Comparison of ENCODE assay signal across 22 cellular contexts in the genomic region with DNA sequence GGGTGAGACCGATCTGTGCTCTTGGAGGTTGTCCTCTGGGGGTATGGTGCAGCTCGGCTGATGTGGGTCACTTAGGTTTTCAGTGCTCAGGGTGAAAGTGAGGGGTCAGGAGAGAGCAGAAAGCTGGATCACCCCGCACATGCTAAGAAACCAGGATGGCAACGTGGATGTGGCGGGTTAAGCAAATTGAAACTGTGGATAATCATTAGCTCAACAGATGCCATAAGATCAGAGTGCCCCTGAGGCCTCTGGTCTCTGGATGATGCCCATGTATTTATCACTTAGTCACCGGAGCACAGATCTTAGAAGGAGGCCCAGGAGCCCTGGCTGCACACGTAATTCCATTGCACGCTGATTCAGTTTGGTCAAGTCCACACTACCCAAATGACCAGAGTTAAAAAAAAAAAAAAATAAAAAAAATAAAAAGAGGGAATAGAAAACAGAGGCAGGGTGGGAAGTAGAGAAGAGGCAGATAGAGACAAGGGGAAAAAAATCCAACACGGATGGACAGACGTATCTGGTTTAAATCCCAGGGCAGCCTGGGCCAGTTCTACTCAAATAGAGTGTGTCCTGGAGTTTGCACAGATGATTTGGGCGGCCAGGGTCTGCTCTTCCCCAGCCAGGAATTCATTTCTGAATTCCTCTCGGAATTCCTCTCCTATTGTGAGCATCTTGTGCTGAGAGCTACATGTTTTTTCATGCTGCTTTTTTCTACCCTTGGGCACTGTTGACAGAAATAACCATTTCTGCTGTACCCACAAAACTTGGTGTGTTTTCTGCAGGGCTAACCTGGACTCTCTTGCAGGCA.
DNase-seq lines count a peak whose midpoint lies in the region; ATAC-seq lines count a peak whose summit lies in the region.
"Had no signal": no experiment of that assay in that cellular context is flagged by ENCODE, and none has a peak within 500 bp of the region (broad histone marks: within the 10 kb centered on the region; RNA-seq: fewer than 3 reads in every experiment).

No MANE protein-coding gene starts in this region.

- H3K79me1 ChIP-seq in neuronal stem cell (ENCODE audit: low read depth, low read length): no peaks in the 10 kb centered on the region

- no peak overlapping the region for H2BK120ac ChIP-seq in neuronal stem cell (ENCODE audit: low read depth, low read length)

- no peak overlapping the region for H2AFZ ChIP-seq in neuronal stem cell (ENCODE audit: low read length)

- H3K14ac ChIP-seq in neuronal stem cell (ENCODE audit: low read length): no peak overlapping the region

- in situ Hi-C loops in Caki2 (cut with HindIII; ENCODE audit: low pct_unique_long_range_greater_than_20kb, low sequenced_read_pairs): no loop called here

- peak; percentile 52 for DNase-seq in Caki2 (ENCODE audit: low read depth)
- DNase-seq in SK-N-MC (ENCODE audit: low read depth, low spot score): no peak
- DNase-seq in kidney tubule cell (ENCODE audit: low spot score): peak; percentile 83
- DNase-seq in neuronal stem cell (ENCODE audit: low spot score): peak; percentile 15
- DNase-seq in nucleus accumbens (lab: John Stamatoyannopoulos, UW): no peak
- DNase-seq: activated CD4-positive, CD25-positive, alpha-beta regulatory T cell; activated naive CD4-positive, alpha-beta T cell treated with anti-CD3 and anti-CD28 coated beads, Interleukin-2, amount 50 U/mL, for 16 hours; activated T-cell treated with anti-CD3 and anti-CD28 coated beads, Interleukin-2, amount 50 U/mL, for 48 hours; EL; heart left ventricle; left ventricle myocardium superior; MM.1S; NCI-H1436 treated with DMSO at 0.1 percent for 48 hours; NCI-H526; stomach; transverse colon had no signal

- H2AK5ac ChIP-seq in neuronal stem cell (ENCODE audit: low read depth, low read length): no peak overlapping the region

- H3K9ac ChIP-seq in SK-N-MC (ENCODE audit: insufficient read length): no peak overlapping the region
- H3K9ac ChIP-seq in neuronal stem cell (ENCODE audit: low read depth, low read length, poor library complexity): no peak overlapping the region

- H3K4me1 ChIP-seq in neuronal stem cell (ENCODE audit: control insufficient read depth in 2 of 2, insufficient read depth in 1 of 2, low read depth in 1 of 2, low read length in 2 of 2): peaks cover 6 to 12% of the 10 kb centered on the region in 2 donors
- H3K4me1 ChIP-seq: heart left ventricle, right atrium auricular region, stomach, transverse colon had no signal

- H4K91ac ChIP-seq in neuronal stem cell (ENCODE audit: low read depth, low read length, poor library complexity): no peak overlapping the region

- H3K4me3 ChIP-seq in SK-N-MC: no peak overlapping the region
- no peak overlapping the region for H3K4me3 ChIP-seq in neuronal stem cell (ENCODE audit: low read length in 2 of 2)
- H3K4me3 ChIP-seq: heart left ventricle, K562, right atrium auricular region, stomach, transverse colon had no signal

- H3K18ac ChIP-seq in neuronal stem cell (ENCODE audit: low read length): no peak overlapping the region

- H3K27ac ChIP-seq in SK-N-MC (peak overlapping the region; percentile 59; the same call in 1 of the 2 replicates), neuronal stem cell (replicated peaks; ENCODE audit: low read length) (no peak overlapping the region)
- H3K27ac ChIP-seq: heart left ventricle, right atrium auricular region, stomach, transverse colon had no signal

- no CpG with 5 or more reads among the region's 12 CpGs for WGBS in neuronal stem cell (ENCODE audit: extremely low coverage in 2 of 2, insufficient read length in 2 of 2, insufficient replicate concordance in 1 of 2), 2 donors

- H3K23ac ChIP-seq in neuronal stem cell (ENCODE audit: low read depth, low read length, poor library complexity): no peak overlapping the region

- no peak overlapping the region for H2BK15ac ChIP-seq in neuronal stem cell (ENCODE audit: low read length)

- no peak overlapping the region for H2BK5ac ChIP-seq in neuronal stem cell (ENCODE audit: low read length)

- no peaks in the 10 kb centered on the region for H3K36me3 ChIP-seq in SK-N-MC (ENCODE audit: insufficient read depth, low read length)
- H3K36me3 ChIP-seq in neuronal stem cell (replicated peaks in 1 of 2; ENCODE audit: control insufficient read depth in 2 of 2, insufficient read depth in 2 of 2, low read length in 2 of 2): no peaks in the 10 kb centered on the region
- H3K36me3 ChIP-seq: heart left ventricle, right atrium auricular region, transverse colon had no signal

- no peaks in the 10 kb centered on the region for H3K27me3 ChIP-seq in neuronal stem cell (ENCODE audit: control insufficient read depth in 3 of 3, insufficient read depth in 3 of 3, low read depth in 1 of 3, low read length in 3 of 3)
- H3K27me3 ChIP-seq: heart left ventricle, right atrium auricular region, stomach, transverse colon had no signal

- no peak overlapping the region for H3K4me2 ChIP-seq in neuronal stem cell (ENCODE audit: insufficient read depth, low read length, poor library complexity, severe bottlenecking)

- no peak overlapping the region for H4K8ac ChIP-seq in neuronal stem cell (ENCODE audit: low read depth, low read length)

- no peak overlapping the region for H2BK12ac ChIP-seq in neuronal stem cell (ENCODE audit: low read length)

- ATAC-seq in GM21723 (IDR thresholded peaks at IDR 0.05; ENCODE audit: unreplicated experiment): no peak
- no peak for ATAC-seq in HG03378 (IDR thresholded peaks at IDR 0.05; ENCODE audit: unreplicated experiment)
- no peak for ATAC-seq in GM18520 (IDR thresholded peaks at IDR 0.05; ENCODE audit: unreplicated experiment)
- ATAC-seq: HCT116, heart left ventricle, left ventricle myocardium superior had no signal

- H3K4ac ChIP-seq in neuronal stem cell (ENCODE audit: low read length): no peak overlapping the region

- no peaks in the 10 kb centered on the region for H3K9me3 ChIP-seq in SK-N-MC (ENCODE audit: low read depth, low read length)
- H3K9me3 ChIP-seq in neuronal stem cell (replicated peaks in 1 of 2; ENCODE audit: control insufficient read depth in 2 of 2, insufficient read depth in 1 of 2, low read depth in 1 of 2, low read length in 2 of 2): peaks cover 0 to 3% of the 10 kb centered on the region in 2 donors
- H3K9me3 ChIP-seq: heart left ventricle, right atrium auricular region, stomach, transverse colon had no signal

Comparison
In these comparisons a context has a peak if more than half of its experiments do, and no peak if none do; other contexts are left out.
1. DNase-seq: peak in Caki2 (single experiment), kidney tubule cell (single experiment) and neuronal stem cell (single experiment); none in SK-N-MC (single experiment) and nucleus accumbens (0 of 56).